15 cellular contexts compared by ENCODE assay signal in the genomic region with DNA sequence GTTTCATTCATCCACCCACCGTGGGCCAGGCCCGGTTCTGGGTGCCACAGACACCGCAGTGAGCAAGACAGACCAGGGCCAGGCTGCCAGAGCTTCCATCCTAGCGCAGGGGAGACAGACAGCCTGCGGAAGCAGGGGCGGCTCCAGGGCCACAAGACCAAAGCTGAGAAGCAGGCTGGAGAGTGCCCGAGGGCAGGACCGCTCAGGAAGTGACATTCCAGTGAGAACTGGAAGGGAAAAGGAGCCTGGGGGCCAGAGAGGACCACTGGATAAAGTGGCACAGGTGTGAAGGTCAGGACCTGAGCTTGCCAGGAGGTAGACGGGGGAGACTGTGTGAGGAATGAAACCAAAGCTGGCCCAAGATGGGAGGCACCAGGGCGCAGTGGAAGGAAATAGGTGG.
"Had no signal": no experiment of that assay in that cellular context is flagged by ENCODE, and none has a peak within 500 bp of the region (broad histone marks: within the 10 kb centered on the region; RNA-seq: fewer than 3 reads in every experiment).

No MANE protein-coding gene starts in this region.

- DNase-seq: activated CD4-positive, alpha-beta memory T cell treated with anti-CD3 and anti-CD28 coated beads, Interleukin-2, amount 10 ng/mL, durations not matched to agents 7 days and 5 days; activated CD8-positive, alpha-beta memory T cell treated with anti-CD3 and anti-CD28 coated beads, Interleukin-2, amount 50 U/mL, for 48 hours; activated naive CD4-positive, alpha-beta T cell; adrenal gland; erythroblast; naive B cell; nucleus accumbens; psoas muscle; stimulated activated CD4-positive, alpha-beta T cell treated with anti-CD3 and anti-CD28 coated beads, Interleukin-2, amount 100 ng/mL, for 24 hours; stimulated activated naive CD4-positive, alpha-beta T cell; substantia nigra had no signal

- H3K9me3 Mint-ChIP-seq: activated CD4-positive, alpha-beta memory T cell treated with anti-CD3 and anti-CD28 coated beads, Interleukin-2, amount 10 ng/mL, durations not matched to agents 7 days and 5 days; mesothelial cell of epicardium; naive B cell; T-helper 1 cell treated with Interleukin-12 subunit alpha and Interleukin-12 subunit beta and Interleukin-4 antibody, amounts not matched to agents 30 μg/mL and 1 μg/mL, for 36 hours; type B pancreatic cell had no signal

- H3K36me3 ChIP-seq: adrenal gland had no signal

- H3K4me3 Mint-ChIP-seq: activated CD4-positive, alpha-beta memory T cell treated with anti-CD3 and anti-CD28 coated beads, Interleukin-2, amount 10 ng/mL, durations not matched to agents 7 days and 5 days; mesothelial cell of epicardium; naive B cell; T-helper 1 cell treated with Interleukin-12 subunit alpha and Interleukin-12 subunit beta and Interleukin-4 antibody, amounts not matched to agents 30 μg/mL and 1 μg/mL, for 36 hours; type B pancreatic cell had no signal

- H3K27me3 ChIP-seq: adrenal gland had no signal

- H3K27me3 Mint-ChIP-seq: type B pancreatic cell had no signal

- H3K4me3 ChIP-seq: adrenal gland, coronary artery, psoas muscle had no signal

- H3K27ac ChIP-seq: coronary artery, psoas muscle had no signal

- H3K36me3 Mint-ChIP-seq: mesothelial cell of epicardium, naive B cell, type B pancreatic cell had no signal

- H3K9me3 ChIP-seq: adrenal gland, psoas muscle had no signal

- H3K27ac Mint-ChIP-seq: activated CD4-positive, alpha-beta memory T cell treated with anti-CD3 and anti-CD28 coated beads, Interleukin-2, amount 10 ng/mL, durations not matched to agents 7 days and 5 days; mesothelial cell of epicardium; T-helper 1 cell treated with Interleukin-12 subunit alpha and Interleukin-12 subunit beta and Interleukin-4 antibody, amounts not matched to agents 30 μg/mL and 1 μg/mL, for 36 hours; type B pancreatic cell had no signal

- H3K4me1 ChIP-seq: psoas muscle had no signal
